In the genomic region with DNA sequence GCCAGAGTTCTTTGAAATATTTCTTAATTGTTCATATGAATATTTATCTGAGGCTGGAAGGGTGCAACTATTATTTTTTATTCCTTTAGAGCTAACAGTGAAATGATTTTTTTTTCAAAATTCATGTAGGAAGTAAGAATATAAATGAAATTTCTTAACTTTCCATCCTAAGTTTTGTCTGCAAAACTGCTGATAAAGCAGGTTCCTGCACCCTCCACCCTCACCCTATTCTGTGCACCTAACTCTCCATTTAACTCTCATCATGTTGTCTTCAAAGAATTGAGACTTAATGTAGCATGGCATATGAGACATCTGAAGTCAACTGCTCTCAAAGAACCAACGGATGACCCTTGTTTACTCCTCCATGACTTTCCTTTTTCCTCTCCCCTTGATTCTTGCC, we compare ENCODE assay signal across 2 cellular contexts.
A peak's percentile ranks its signal among the peaks of the same experiment; 100 is the strongest.
TF ChIP-seq lines count a peak whose summit lies in the region.

No MANE protein-coding gene starts in this region.

TF ChIP-seq in HepG2, 621 proteins besides CTCF, POLR2A, EP300 and RAD21:
- TF ChIP-seq ZFP82 (CRISPR knock-in tag; IDR thresholded peaks at IDR 0.05; ENCODE audit: borderline replicate concordance) (no peak), MAFF (IDR thresholded peaks at IDR 0.05; ENCODE audit: low read depth, low read length) (peak; percentile 68), GZF1 (CRISPR knock-in tag; IDR thresholded peaks at IDR 0.05) (no peak), MAFK (conservative IDR thresholded peaks at IDR 0.05 in 1 of 2, IDR thresholded peaks at IDR 0.05 in 1 of 2; ENCODE audit: low read length in 2 of 2) (peak; percentile 57 to 79), MNT (IDR thresholded peaks at IDR 0.05) (no peak)

TF ChIP-seq in K562, 482 proteins besides CTCF, POLR2A, EP300 and RAD21:
- peak; percentile 76 for TF ChIP-seq ZNF316 (IDR thresholded peaks at IDR 0.05)
- no peak for TF ChIP-seq HNRNPUL1 (IDR thresholded peaks at IDR 0.05; ENCODE audit: low read length)
- TF ChIP-seq SMARCE1 (IDR thresholded peaks at IDR 0.05), result no peak
- no peak for TF ChIP-seq BRF1 (IDR thresholded peaks at IDR 0.05; ENCODE audit: borderline replicate concordance, extremely low read depth, insufficient read length)
- peak; percentile 30; the same call in 1 of the 2 replicates for TF ChIP-seq MAFK (IDR thresholded peaks at IDR 0.05; ENCODE audit: low read length)
- peak; percentile 46; the same call in 1 of the 2 replicates for TF ChIP-seq MAFG (tag; conservative IDR thresholded peaks at IDR 0.05)
- TF ChIP-seq C11orf30 (IDR thresholded peaks at IDR 0.05; ENCODE audit: low read depth), result peak; percentile 48
- no peak for TF ChIP-seq EZH2 (IDR thresholded peaks at IDR 0.05; ENCODE audit: borderline replicate concordance, low read depth, low read length)
- TF ChIP-seq MAFF (IDR thresholded peaks at IDR 0.05; ENCODE audit: low read length), result peak; percentile 48; the same call in 1 of the 2 replicates
